In the genomic region with DNA sequence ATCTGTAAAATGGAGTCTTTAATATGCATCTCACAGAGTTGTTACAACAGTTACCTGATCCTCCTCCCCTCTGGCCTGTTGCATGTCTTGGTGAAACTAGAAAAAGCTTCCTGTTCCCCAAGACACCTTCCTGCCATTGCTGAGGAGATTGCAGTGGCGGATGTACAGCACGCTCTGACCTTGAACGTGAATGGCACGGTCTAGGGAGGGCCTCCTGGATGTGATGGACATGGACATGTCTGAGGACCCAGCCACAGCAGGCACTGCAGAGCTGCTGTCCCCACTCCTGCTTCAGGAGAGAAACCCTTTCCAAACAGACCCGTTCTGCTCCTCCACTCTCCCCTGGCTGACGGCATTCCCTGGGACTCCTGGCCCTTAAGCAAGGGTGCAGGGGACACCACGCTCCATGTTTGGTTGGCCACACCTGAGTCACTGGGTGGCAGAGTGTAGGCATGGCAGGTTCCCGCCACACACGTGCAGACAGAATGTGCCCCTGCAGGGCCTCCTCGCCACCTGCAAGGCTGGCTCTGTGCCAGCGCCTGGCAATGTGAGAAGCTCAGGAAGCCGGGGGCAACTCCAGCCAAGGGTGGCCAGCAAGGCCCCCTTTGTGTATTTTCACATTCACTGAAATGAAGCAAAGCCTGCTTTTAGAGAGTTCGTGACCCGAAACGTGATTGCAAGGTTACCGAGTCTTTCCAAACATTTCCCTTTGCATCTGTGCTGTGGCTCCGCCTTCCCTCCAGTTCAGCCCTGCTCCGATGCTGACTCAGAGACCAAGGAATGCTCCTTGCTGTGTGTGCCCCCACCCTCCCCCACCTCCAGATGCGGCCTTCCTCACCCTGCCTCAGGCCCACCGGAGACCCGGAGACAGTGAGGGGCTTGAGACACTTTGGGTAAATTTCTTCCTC, we compare ENCODE assay signal across 10 cellular contexts. TPM values are rescaled to one million over a fixed set of nuclear protein-coding genes. Genes with fewer than 3 reads are reported as not detected.
A peak's percentile ranks its signal among the peaks of the same experiment; 100 is the strongest.
DNase-seq lines count a peak whose midpoint lies in the region; ATAC-seq, FAIRE-seq and TF ChIP-seq lines count a peak whose summit lies in the region.
"Had no signal": no experiment of that assay in that cellular context is flagged by ENCODE, and none has a peak within 500 bp of the region (broad histone marks: within the 10 kb centered on the region; RNA-seq: fewer than 3 reads in every experiment).

No MANE protein-coding gene starts in this region.

- no peak for TF ChIP-seq CTCF in Peyer's patch (IDR thresholded peaks at IDR 0.05)
- no peak for TF ChIP-seq CTCF in fibroblast of the aortic adventitia (IDR thresholded peaks at IDR 0.05; ENCODE audit: insufficient read depth, low read length)
- no peak for TF ChIP-seq CTCF in osteocyte (IDR thresholded peaks at IDR 0.05)

- H3K9me3 Mint-ChIP-seq in osteocyte (ENCODE audit: unreplicated experiment): peaks cover 19% of the 10 kb centered on the region
- H3K9me3 Mint-ChIP-seq: natural killer cell treated with Interleukin-12 subunit alpha and Interleukin-12 subunit beta and Interleukin-15 and Interleukin-18, amount 100 ng/mL, for 72 hours had no signal

- H3K36me3 ChIP-seq in Peyer's patch: no peaks in the 10 kb centered on the region

- no peaks in the 10 kb centered on the region for H3K9me3 ChIP-seq in Peyer's patch

- H3K27ac ChIP-seq in Peyer's patch: peak overlapping the region in 1 of 4 donors; percentile 10

- H3K4me1 Mint-ChIP-seq in osteocyte (ENCODE audit: unreplicated experiment): peaks cover 17% of the 10 kb centered on the region
- H3K4me1 Mint-ChIP-seq: T-cell had no signal

- H3K27me3 Mint-ChIP-seq in osteocyte (ENCODE audit: unreplicated experiment): peaks cover 29% of the 10 kb centered on the region

- DNase-seq in NCI-H2227 (lab: John Stamatoyannopoulos, UW; ENCODE audit: unreplicated experiment) (peak; percentile 28), NCI-H2227 treated with DMSO at 0.1 percent for 48 hours (lab: John Stamatoyannopoulos, UW) (no peak), Peyer's patch (peak in 2 of 3 donors; percentile 48 to 50), fibroblast of the aortic adventitia (ENCODE audit: low read depth) (peak; percentile 80), osteocyte (ENCODE audit: extremely low spot score, unreplicated experiment) (peak; percentile 85), frontal cortex (ENCODE audit: low spot score in 2 of 2) (no peak), DMS114 treated with DMSO at 0.1 percent for 48 hours (lab: John Stamatoyannopoulos, UW; ENCODE audit: unreplicated experiment) (no peak)

- H3K4me3 ChIP-seq in Peyer's patch (no peak overlapping the region), fibroblast of the aortic adventitia (ENCODE audit: low read depth, low read length) (no peak overlapping the region)

- no peaks in the 10 kb centered on the region for H3K36me3 Mint-ChIP-seq in osteocyte (ENCODE audit: unreplicated experiment)
- H3K36me3 Mint-ChIP-seq: natural killer cell treated with Interleukin-12 subunit alpha and Interleukin-12 subunit beta and Interleukin-15 and Interleukin-18, amount 100 ng/mL, for 72 hours; T-cell had no signal

- TF ChIP-seq POLR2A in Peyer's patch (IDR thresholded peaks at IDR 0.05): no peak

- H3K27me3 ChIP-seq in Peyer's patch: no peaks in the 10 kb centered on the region

- H3K4me1 ChIP-seq in Peyer's patch: peaks cover 0 to 19% (median 0%) of the 10 kb centered on the region in 4 donors

- H3K27ac Mint-ChIP-seq in osteocyte (ENCODE audit: unreplicated experiment): peak overlapping the region; percentile 40
- H3K27ac Mint-ChIP-seq: natural killer cell treated with Interleukin-12 subunit alpha and Interleukin-12 subunit beta and Interleukin-15 and Interleukin-18, amount 100 ng/mL, for 72 hours; T-cell had no signal

- FAIRE-seq in frontal cortex (lab: Jason Lieb, UNC): no peak

- no peak for ATAC-seq in GM18511 (IDR thresholded peaks at IDR 0.05; ENCODE audit: unreplicated experiment)
- ATAC-seq: T-cell had no signal

- no peak overlapping the region for H3K4me3 Mint-ChIP-seq in osteocyte (ENCODE audit: unreplicated experiment)
- H3K4me3 Mint-ChIP-seq: natural killer cell treated with Interleukin-12 subunit alpha and Interleukin-12 subunit beta and Interleukin-15 and Interleukin-18, amount 100 ng/mL, for 72 hours; T-cell had no signal

RNA-seq across cellular contexts. Expression of a gene that starts 46.0 kb away (rescaled TPM):
- total RNA-seq in Peyer's patch (10 to 100 TPM in 1 of 4 donors, 1 to 10 TPM in 3; 3.3 to 43.7 (median 7.9) TPM), fibroblast of the aortic adventitia (ENCODE audit: low replicate concordance) (7.6 and 9.6 TPM in 2 replicates), osteocyte (0.16 and 0.37 TPM in 2 replicates), frontal cortex (0.82 TPM)
- total RNA-seq: natural killer cell treated with Interleukin-12 subunit alpha and Interleukin-12 subunit beta and Interleukin-15 and Interleukin-18, amount 100 ng/mL, for 72 hours had no signal

Comparison
In these comparisons a context has a peak if more than half of its experiments do, and no peak if none do; other contexts are left out.
1. DNase-seq: peak in NCI-H2227 (single experiment), Peyer's patch (2 of 3), fibroblast of the aortic adventitia (single experiment) and osteocyte (single experiment); none in NCI-H2227 treated with DMSO at 0.1 percent for 48 hours (single experiment), frontal cortex (0 of 2) and DMS114 treated with DMSO at 0.1 percent for 48 hours (single experiment).